20 cellular contexts compared by ENCODE assay signal in the genomic region with DNA sequence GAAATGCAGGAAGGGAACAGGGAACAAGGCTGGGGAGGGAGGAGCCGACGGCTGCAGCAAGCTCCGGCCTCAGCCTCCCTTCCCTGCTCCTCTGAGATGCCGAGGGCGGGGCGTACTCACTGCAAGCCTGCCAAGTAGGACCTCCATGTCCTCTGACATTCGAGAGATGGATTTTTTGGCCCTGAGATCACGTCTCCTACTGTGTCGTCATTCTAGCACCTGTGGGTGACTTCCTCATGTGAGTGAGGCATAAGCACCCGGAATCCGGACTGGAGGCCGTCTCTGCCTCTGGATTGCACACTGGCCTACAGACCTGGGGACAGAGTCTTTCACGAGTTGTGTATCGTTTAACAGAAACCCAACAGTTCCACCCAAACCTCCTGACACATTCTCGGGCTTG. TPM values are rescaled to one million over a fixed set of nuclear protein-coding genes. Genes with fewer than 3 reads are reported as not detected.
DNase-seq lines count a peak whose midpoint lies in the region; ATAC-seq and TF ChIP-seq lines count a peak whose summit lies in the region.
"Had no signal": no experiment of that assay in that cellular context is flagged by ENCODE, and none has a peak within 500 bp of the region (broad histone marks: within the 10 kb centered on the region; RNA-seq: fewer than 3 reads in every experiment).

No MANE protein-coding gene starts in this region.

- peaks cover 26% of the 10 kb centered on the region for H3K4me1 Mint-ChIP-seq in osteocyte (ENCODE audit: unreplicated experiment)
- peaks cover 0 to 6% (median 6%) of the 10 kb centered on the region in 4 donors for H3K4me1 Mint-ChIP-seq in CD4-positive, alpha-beta memory T cell

- no peaks in the 10 kb centered on the region for H3K9me3 Mint-ChIP-seq in osteocyte (ENCODE audit: unreplicated experiment)
- no peaks in the 10 kb centered on the region for H3K9me3 Mint-ChIP-seq in CD4-positive, alpha-beta memory T cell
- H3K9me3 Mint-ChIP-seq: CD4-positive, alpha-beta T cell; GM23338 had no signal

- DNase-seq in ecto neural progenitor cell (ENCODE audit: low spot score) (peak; percentile 42), islet precursor cell (peak; percentile 56), osteocyte (ENCODE audit: extremely low spot score, unreplicated experiment) (no peak), mucosa of gallbladder (ENCODE audit: low spot score) (no peak)
- no peak for DNase-seq in CD4-positive, alpha-beta memory T cell
- DNase-seq: Calu3; CD4-positive, alpha-beta T cell; DMS53; EL; KG1; NCI-H2107; NCI-H226; NCI-H524; SHP77 treated with DMSO at 0.1 percent for 48 hours had no signal

- CTCF ChIA-PET in CD4-positive, alpha-beta memory T cell (lab: Charles Lee; ENCODE audit: partially characterized antibody): interaction anchor here (1.0 to 1.4 kb wide), 2 partner anchors 82 to 184 kb away, joined by 3 read pairs; no protein-coding TSS in a partner anchor

- no peaks in the 10 kb centered on the region for H3K9me3 ChIP-seq in BLaER1 treated with 17β-estradiol and CSF1 and Interleukin-3, amounts not matched to agents 10 nM and 100 nM (replicated peaks in 1 of 11)
- no peaks in the 10 kb centered on the region for H3K9me3 ChIP-seq in CD4-positive, alpha-beta memory T cell (ENCODE audit: control insufficient read depth in 1 of 2, low read length in 2 of 2)

- no peak for TF ChIP-seq CTCF in osteocyte (IDR thresholded peaks at IDR 0.05)

- H3K27ac ChIP-seq in BLaER1 treated with 17β-estradiol and CSF1 and Interleukin-3, amounts not matched to agents 10 nM and 100 nM: peak overlapping the region in 6 of 11 experiments; percentile 49 to 85 (median 64); a peak in 10 of 22 replicates
- no peak overlapping the region for H3K27ac ChIP-seq in CD4-positive, alpha-beta memory T cell (ENCODE audit: low read depth, low read length)

- H3K27me3 Mint-ChIP-seq in osteocyte (ENCODE audit: unreplicated experiment): no peaks in the 10 kb centered on the region
- H3K27me3 Mint-ChIP-seq in CD4-positive, alpha-beta memory T cell: no peaks in the 10 kb centered on the region
- H3K27me3 Mint-ChIP-seq: B cell; CD4-positive, alpha-beta T cell had no signal

- peaks cover 37 to 96% (median 86%) of the 10 kb centered on the region in 10 experiments for H3K4me1 ChIP-seq in BLaER1 treated with 17β-estradiol and CSF1 and Interleukin-3, amounts not matched to agents 10 nM and 100 nM
- peaks cover 5% of the 10 kb centered on the region for H3K4me1 ChIP-seq in CD4-positive, alpha-beta memory T cell (ENCODE audit: insufficient read depth, low read length)

- peaks cover 12 to 33% (median 12%) of the 10 kb centered on the region in 11 experiments for H3K36me3 ChIP-seq in BLaER1 treated with 17β-estradiol and CSF1 and Interleukin-3, amounts not matched to agents 10 nM and 100 nM
- H3K36me3 ChIP-seq in CD4-positive, alpha-beta memory T cell (ENCODE audit: insufficient read depth, low read length): peaks cover 11% of the 10 kb centered on the region

- peaks cover 0 to 37% (median 9%) of the 10 kb centered on the region in 11 experiments; a peak in 12 of 22 replicates for H4K20me1 ChIP-seq in BLaER1 treated with 17β-estradiol and CSF1 and Interleukin-3, amounts not matched to agents 10 nM and 100 nM

- intact Hi-C loops in CD4-positive, alpha-beta memory T cell (cut with micrococcal nuclease): no loop called here

- H3K9ac ChIP-seq in BLaER1 treated with 17β-estradiol and CSF1 and Interleukin-3, amounts not matched to agents 10 nM and 100 nM: peak overlapping the region in 7 of 11 experiments; percentile 2 to 65 (median 57); a peak in 12 of 22 replicates

- H3K27me3 ChIP-seq in BLaER1 treated with 17β-estradiol and CSF1 and Interleukin-3, amounts not matched to agents 10 nM and 100 nM: peaks cover 0 to 34% (median 0%) of the 10 kb centered on the region in 11 experiments; a peak in 4 of 22 replicates
- no peaks in the 10 kb centered on the region for H3K27me3 ChIP-seq in CD4-positive, alpha-beta memory T cell (ENCODE audit: insufficient read depth, low read length)

- ATAC-seq in GM21526 (IDR thresholded peaks at IDR 0.05; ENCODE audit: low FRiP score, unreplicated experiment) (no peak), HG02885 (IDR thresholded peaks at IDR 0.05; ENCODE audit: poor library complexity, unreplicated experiment) (no peak)
- ATAC-seq: GM12878, GM23338 had no signal

- H3K36me3 Mint-ChIP-seq in osteocyte (ENCODE audit: unreplicated experiment): peaks cover 21% of the 10 kb centered on the region
- peaks cover 12 to 14% of the 10 kb centered on the region in 2 donors for H3K36me3 Mint-ChIP-seq in CD4-positive, alpha-beta memory T cell

- H3K4me3 Mint-ChIP-seq in osteocyte (ENCODE audit: unreplicated experiment): no peak overlapping the region
- no peak overlapping the region for H3K4me3 Mint-ChIP-seq in CD4-positive, alpha-beta memory T cell
- H3K4me3 Mint-ChIP-seq: B cell; CD4-positive, alpha-beta T cell; GM23338 had no signal

- peak overlapping the region; percentile 27 for H3K27ac Mint-ChIP-seq in osteocyte (ENCODE audit: unreplicated experiment)
- H3K27ac Mint-ChIP-seq in CD4-positive, alpha-beta memory T cell: no peak overlapping the region
- H3K27ac Mint-ChIP-seq: B cell; CD4-positive, alpha-beta T cell; GM23338 had no signal

- H3K4me3 ChIP-seq in BLaER1 treated with 17β-estradiol and CSF1 and Interleukin-3, amounts not matched to agents 10 nM and 100 nM: no peak overlapping the region
- H3K4me3 ChIP-seq in CD4-positive, alpha-beta memory T cell (ENCODE audit: low read length in 2 of 2): no peak overlapping the region
- H3K4me3 ChIP-seq: GM12878, GM23338 had no signal

- peak overlapping the region; percentile 38 to 99 (median 79); a peak in 21 of 22 replicates for H3K4me2 ChIP-seq in BLaER1 treated with 17β-estradiol and CSF1 and Interleukin-3, amounts not matched to agents 10 nM and 100 nM
- H3K4me2 ChIP-seq: GM23338 had no signal

- POLR2A ChIA-PET in CD4-positive, alpha-beta memory T cell (lab: Charles Lee; ENCODE audit: partially characterized antibody): no interaction called here

RNA-seq across cellular contexts. Expression of gene MRM3, which starts 14.5 kb away (rescaled TPM):
- total RNA-seq in osteocyte (10.4 and 11.6 TPM in 2 replicates), mucosa of gallbladder (13.4 TPM)
- 10 to 100 TPM; 18.6 to 20.9 TPM for total RNA-seq in CD4-positive, alpha-beta memory T cell
- 10 to 100 TPM; 20.0 to 32.6 TPM for polyA plus RNA-seq in CD4-positive, alpha-beta memory T cell

RNA-seq across cellular contexts. Expression of gene GLOD4, which starts 14.5 kb away (rescaled TPM):
- total RNA-seq in osteocyte (51.3 and 63.4 TPM in 2 replicates), mucosa of gallbladder (59.4 TPM)
- 10 to 100 TPM; 94.9 to 97.2 TPM for total RNA-seq in CD4-positive, alpha-beta memory T cell
- 100 to 1,000 TPM; 122 to 131 TPM for polyA plus RNA-seq in CD4-positive, alpha-beta memory T cell

RNA-seq across cellular contexts. Expression of gene GEMIN4, which starts 44.5 kb away (rescaled TPM):
- 17.0 and 19.3 TPM in 2 replicates for total RNA-seq in osteocyte
- total RNA-seq in mucosa of gallbladder: 25.1 TPM
- total RNA-seq in CD4-positive, alpha-beta memory T cell: 10 to 100 TPM; 24.4 to 24.7 TPM
- 10 to 100 TPM; 20.6 to 23.4 TPM for polyA plus RNA-seq in CD4-positive, alpha-beta memory T cell

Comparison
In these comparisons a context has a peak if more than half of its experiments do, and no peak if none do; other contexts are left out.
1. DNase-seq: peak in ecto neural progenitor cell (single experiment) and islet precursor cell (single experiment); none in osteocyte (single experiment), mucosa of gallbladder (single experiment) and CD4-positive, alpha-beta memory T cell (0 of 5).